Comparison of ENCODE assay signal across 9 cellular contexts in genomic region chr1:245691897-245692296, GRCh38.
"Had no signal": no experiment of that assay in that cellular context is flagged by ENCODE, and none has a peak within 500 bp of the region (broad histone marks: within the 10 kb centered on the region; RNA-seq: fewer than 3 reads in every experiment).

No MANE protein-coding gene starts in this region.

- H3K9ac ChIP-seq: KMS-11 had no signal

- H3K4me1 ChIP-seq: HAP-1 had no signal

- FAIRE-seq: HTR-8/SVneo had no signal

- H3K4me3 Mint-ChIP-seq: GM23338, HFFc6 had no signal

- ATAC-seq: GM23338, HCT116 had no signal

- DNase-seq: H7, HFFc6, IMR-90, KBM-7 had no signal

- H3K27ac Mint-ChIP-seq: GM23338, HFFc6 had no signal

- H2AFZ ChIP-seq: GM23338 had no signal

- H3K4me2 ChIP-seq: GM23338, KMS-11 had no signal

- H3K36me3 ChIP-seq: HAP-1 had no signal

- H3K4me3 ChIP-seq: GM23338, HAP-1 had no signal

- H3K9me3 ChIP-seq: HAP-1 had no signal

- H3K27ac ChIP-seq: KMS-11 had no signal

- H3K9me3 Mint-ChIP-seq: GM23338, HFFc6 had no signal
